1 cellular context compared by ENCODE assay signal in genomic region chr3:33439421-33440327, GRCh38.
A peak's percentile ranks its signal among the peaks of the same experiment; 100 is the strongest.
TF ChIP-seq lines count a peak whose summit lies in the region.

No MANE protein-coding gene starts in this region.

TF ChIP-seq in K562, 482 proteins besides CTCF, POLR2A, EP300 and RAD21 (continued from another document and continues in another):
- no peak for TF ChIP-seq BCLAF1 (IDR thresholded peaks at IDR 0.05; ENCODE audit: borderline replicate concordance in 1 of 2, control insufficient read depth in 1 of 2, low read depth in 2 of 2, low read length in 1 of 2)
- peak; percentile 55 for TF ChIP-seq HNRNPLL (IDR thresholded peaks at IDR 0.05; ENCODE audit: low read depth, low read length, poor library complexity, severe bottlenecking)
- no peak for TF ChIP-seq ZSCAN29 (IDR thresholded peaks at IDR 0.05)
- no peak for TF ChIP-seq ZNF584 (CRISPR knock-in tag; IDR thresholded peaks at IDR 0.05; ENCODE audit: low read depth)
- peak; percentile 51 to 80 for TF ChIP-seq E2F6 (IDR thresholded peaks at IDR 0.05; ENCODE audit: borderline replicate concordance in 1 of 2, extremely low read depth in 1 of 2, insufficient read depth in 1 of 2, insufficient read length in 1 of 2, low read depth in 1 of 2, low read length in 1 of 2, poor library complexity in 1 of 2, severe bottlenecking in 1 of 2)
- no peak for TF ChIP-seq SFPQ (IDR thresholded peaks at IDR 0.05; ENCODE audit: low read depth, low read length)
- TF ChIP-seq MAFG (tag; conservative IDR thresholded peaks at IDR 0.05), result no peak
- no peak for TF ChIP-seq ARID2 (IDR thresholded peaks at IDR 0.05)
- TF ChIP-seq SAFB2 (IDR thresholded peaks at IDR 0.05; ENCODE audit: borderline replicate concordance, low read depth, low read length, severe bottlenecking), result no peak
- TF ChIP-seq ZNF436 (CRISPR knock-in tag; IDR thresholded peaks at IDR 0.05), result no peak
- no peak for TF ChIP-seq BACH1 (tag; IDR thresholded peaks at IDR 0.05)
- TF ChIP-seq KAT2B (IDR thresholded peaks at IDR 0.05; ENCODE audit: low read depth, low read length), result no peak
- TF ChIP-seq ZMIZ1 (IDR thresholded peaks at IDR 0.05; ENCODE audit: low read depth in 2 of 2, low read length in 2 of 2), result 0 out of 4 replicates have a peak, but pooled peaks of 1 of the 2 experiments have one; percentile 10
- no peak for TF ChIP-seq KLF1 (tag; IDR thresholded peaks at IDR 0.05)
- TF ChIP-seq JUNB (CRISPR knock-in tag; conservative IDR thresholded peaks at IDR 0.05), result no peak
- TF ChIP-seq JUND (IDR thresholded peaks at IDR 0.05; ENCODE audit: borderline replicate concordance, low read depth, low read length), result no peak
- no peak for TF ChIP-seq JUND (tag; IDR thresholded peaks at IDR 0.05; ENCODE audit: borderline replicate concordance, low read depth, low read length)
- no peak for TF ChIP-seq ZNF717 (CRISPR knock-in tag; IDR thresholded peaks at IDR 0.05)
- no peak for TF ChIP-seq ZNF57 (CRISPR knock-in tag; IDR thresholded peaks at IDR 0.05)
- no peak for TF ChIP-seq ZBTB12 (CRISPR knock-in tag; IDR thresholded peaks at IDR 0.05)
- TF ChIP-seq ZHX1 (conservative IDR thresholded peaks at IDR 0.05; ENCODE audit: low read length), result no peak
- no peak for TF ChIP-seq KDM1A (IDR thresholded peaks at IDR 0.05)
- peak; percentile 91; the same call in 1 of the 2 replicates for TF ChIP-seq KAT7 (CRISPR knock-in tag; IDR thresholded peaks at IDR 0.05; ENCODE audit: borderline replicate concordance)
- no peak; the same call in 1 of the 2 replicates for TF ChIP-seq TCF15 (CRISPR knock-in tag; IDR thresholded peaks at IDR 0.05)
- no peak for TF ChIP-seq TSHZ1 (CRISPR knock-in tag; IDR thresholded peaks at IDR 0.05)
- TF ChIP-seq PYGO2 (tag; IDR thresholded peaks at IDR 0.05), result no peak
- 0 out of 2 replicates have a peak, but pooled peaks have one; percentile 31 for TF ChIP-seq RHOXF2B (CRISPR knock-in tag; conservative IDR thresholded peaks at IDR 0.05)
- TF ChIP-seq ZNF445 (CRISPR knock-in tag; IDR thresholded peaks at IDR 0.05; ENCODE audit: low read depth), result no peak
- no peak for TF ChIP-seq TRIM28 (IDR thresholded peaks at IDR 0.05)
- no peak for TF ChIP-seq KHSRP (IDR thresholded peaks at IDR 0.05)
- TF ChIP-seq NCOA4 (IDR thresholded peaks at IDR 0.05; ENCODE audit: partially characterized antibody), result no peak
- no peak for TF ChIP-seq RERE (CRISPR knock-in tag; IDR thresholded peaks at IDR 0.05; ENCODE audit: borderline replicate concordance)
- no peak for TF ChIP-seq HDAC6 (IDR thresholded peaks at IDR 0.05; ENCODE audit: low read depth, low read length)
